14 cellular contexts compared by ENCODE assay signal in the genomic region with DNA sequence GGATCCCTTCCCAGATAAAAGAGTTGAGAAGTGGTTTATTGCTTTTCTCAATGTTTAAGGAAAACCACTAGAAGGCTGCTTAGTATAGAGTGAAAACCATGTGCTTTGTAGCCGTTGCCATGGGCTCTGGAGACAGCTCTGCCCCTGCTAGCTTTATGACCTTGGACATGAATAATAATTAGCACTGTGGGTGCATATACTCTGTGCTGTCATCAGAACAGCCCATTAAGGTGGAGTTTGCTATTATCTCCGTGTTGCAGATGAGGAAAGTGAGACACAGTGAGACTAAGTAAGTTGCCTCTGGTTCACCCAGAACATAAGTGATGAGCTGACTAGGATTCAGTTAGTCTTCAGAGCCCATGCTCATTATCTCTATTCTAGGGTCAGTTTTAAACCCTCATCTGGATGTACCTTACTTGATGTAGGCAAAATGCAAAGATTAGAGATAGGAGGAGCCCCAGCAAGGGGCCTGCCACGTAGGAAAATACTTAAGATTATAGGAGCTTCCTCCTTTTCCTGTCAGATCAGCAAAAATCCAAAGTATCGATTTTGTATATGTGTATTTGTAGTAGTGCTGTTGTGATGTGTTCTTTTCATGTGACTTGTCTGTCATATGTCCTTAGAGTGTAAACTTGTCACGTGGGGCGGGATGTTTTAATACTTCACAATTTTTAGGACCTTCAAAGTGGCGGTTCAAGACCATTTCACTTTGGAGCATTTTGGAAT.
DNase-seq lines count a peak whose midpoint lies in the region; ATAC-seq and TF ChIP-seq lines count a peak whose summit lies in the region.
"Had no signal": no experiment of that assay in that cellular context is flagged by ENCODE, and none has a peak within 500 bp of the region (broad histone marks: within the 10 kb centered on the region; RNA-seq: fewer than 3 reads in every experiment).

No MANE protein-coding gene starts in this region.

- H3K4me3 ChIP-seq in coronary artery = no peak overlapping the region
- H3K4me3 ChIP-seq in right atrium auricular region = no peak overlapping the region

- no peaks in the 10 kb centered on the region for H3K9me3 ChIP-seq in right atrium auricular region

- no peak overlapping the region for H3K4me3 Mint-ChIP-seq in osteocyte (ENCODE audit: unreplicated experiment)
- H3K4me3 Mint-ChIP-seq: activated naive CD8-positive, alpha-beta T cell had no signal

- H3K4me1 ChIP-seq in right atrium auricular region = peaks cover 0 to 5% of the 10 kb centered on the region in 2 donors

- H3K36me3 Mint-ChIP-seq in osteocyte (ENCODE audit: unreplicated experiment) = peaks cover 38% of the 10 kb centered on the region

- no peaks in the 10 kb centered on the region for H3K9me3 Mint-ChIP-seq in osteocyte (ENCODE audit: unreplicated experiment)
- H3K9me3 Mint-ChIP-seq: T-cell had no signal

- H3K27ac ChIP-seq in coronary artery (no peak overlapping the region), right atrium auricular region (no peak overlapping the region)

- H3K4me1 Mint-ChIP-seq in osteocyte (ENCODE audit: unreplicated experiment) = peaks cover 35% of the 10 kb centered on the region

- DNase-seq in osteocyte (ENCODE audit: extremely low spot score, unreplicated experiment) (no peak), coronary artery (ENCODE audit: low spot score) (no peak), right atrium auricular region (ENCODE audit: low spot score) (no peak), RKO (ENCODE audit: low spot score) (no peak), NCI-H2171 treated with DMSO at 0.1 percent for 48 hours (lab: John Stamatoyannopoulos, UW) (no peak)
- DNase-seq: COR-L47; cortex of kidney; GOT3; naive thymus-derived CD4-positive, alpha-beta T cell; T-cell had no signal

- ATAC-seq in GM19351 (IDR thresholded peaks at IDR 0.05; ENCODE audit: unreplicated experiment) = peak; percentile 38
- ATAC-seq in HG02610 (IDR thresholded peaks at IDR 0.05; ENCODE audit: unreplicated experiment) = peak; percentile 52
- ATAC-seq in HG03460 (IDR thresholded peaks at IDR 0.05; ENCODE audit: unreplicated experiment) = peak; percentile 12
- ATAC-seq: naive thymus-derived CD4-positive, alpha-beta T cell had no signal

- H3K27me3 ChIP-seq in right atrium auricular region = no peaks in the 10 kb centered on the region

- H3K27me3 Mint-ChIP-seq in osteocyte (ENCODE audit: unreplicated experiment) = no peaks in the 10 kb centered on the region
- H3K27me3 Mint-ChIP-seq: activated naive CD8-positive, alpha-beta T cell; naive thymus-derived CD4-positive, alpha-beta T cell; T-cell had no signal

- peak overlapping the region; percentile 44 for H3K27ac Mint-ChIP-seq in osteocyte (ENCODE audit: unreplicated experiment)
- H3K27ac Mint-ChIP-seq: activated naive CD8-positive, alpha-beta T cell had no signal

- H3K36me3 ChIP-seq in right atrium auricular region = no peaks in the 10 kb centered on the region

- TF ChIP-seq CTCF in osteocyte (IDR thresholded peaks at IDR 0.05) = no peak
- no peak for TF ChIP-seq CTCF in coronary artery (IDR thresholded peaks at IDR 0.05)
- no peak for TF ChIP-seq CTCF in right atrium auricular region (IDR thresholded peaks at IDR 0.05)
